21 cellular contexts compared by ENCODE assay signal in the genomic region with DNA sequence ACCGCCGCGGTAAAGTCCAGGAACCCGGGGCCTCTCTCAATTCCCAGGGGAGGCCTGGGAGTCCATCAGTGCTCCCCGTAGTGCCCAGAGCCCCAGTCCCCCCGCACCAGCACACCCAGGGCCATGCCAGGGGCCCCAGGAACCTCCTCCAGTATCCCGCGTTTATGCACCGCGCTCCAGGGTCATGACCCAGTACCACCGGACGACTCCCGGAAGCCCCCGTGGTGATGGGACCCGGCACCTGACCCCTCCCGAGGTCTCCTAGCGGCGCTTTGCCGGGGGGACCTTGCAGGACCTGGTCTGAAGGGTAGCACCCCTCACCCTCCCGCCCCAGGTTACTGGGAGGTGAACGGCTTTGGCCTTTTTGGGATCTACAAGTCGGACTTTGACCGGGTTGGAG. TPM values are rescaled to one million over a fixed set of nuclear protein-coding genes. Genes with fewer than 3 reads are reported as not detected.
"Had no signal": no experiment of that assay in that cellular context is flagged by ENCODE, and none has a peak within 500 bp of the region (broad histone marks: within the 10 kb centered on the region; RNA-seq: fewer than 3 reads in every experiment).

No MANE protein-coding gene starts in this region.

- H3K9me3 Mint-ChIP-seq: mesothelial cell of epicardium had no signal

- H3K4me3 Mint-ChIP-seq: mesothelial cell of epicardium had no signal

- H3K27ac Mint-ChIP-seq: mesothelial cell of epicardium had no signal

- ATAC-seq: foreskin keratinocyte, heart right ventricle, left colon, left lobe of liver, lower lobe of right lung, mucosa of descending colon had no signal

- H3K4me1 ChIP-seq: esophagus muscularis mucosa, foreskin keratinocyte, heart right ventricle, left ventricle myocardium inferior, lower lobe of right lung had no signal

- H3K36me3 ChIP-seq: heart right ventricle, left ventricle myocardium inferior, lower lobe of right lung had no signal

- H3K9me3 ChIP-seq: esophagus muscularis mucosa, heart right ventricle, left ventricle myocardium inferior, lower lobe of right lung, mucosa of descending colon had no signal

- H3K27ac ChIP-seq: coronary artery, dorsolateral prefrontal cortex, esophagus muscularis mucosa, foreskin keratinocyte, heart right ventricle, left ventricle myocardium inferior, lower lobe of right lung had no signal

- H3K4me1 Mint-ChIP-seq: mesothelial cell of epicardium had no signal

- H3K4me3 ChIP-seq: coronary artery, dorsolateral prefrontal cortex, esophagus muscularis mucosa, heart right ventricle, left ventricle myocardium inferior, lower lobe of right lung, mucosa of descending colon had no signal

- H3K27me3 ChIP-seq: dorsolateral prefrontal cortex, foreskin keratinocyte had no signal

- DNase-seq: dermis blood vessel endothelial cell; dorsolateral prefrontal cortex; effector CD4-positive, alpha-beta T cell; effector memory CD4-positive, alpha-beta T cell; foreskin keratinocyte; glutamatergic neuron; hippocampal formation; islet precursor cell; kidney glomerular epithelial cell; left colon; left ventricle myocardium inferior; lower lobe of right lung; mesenchymal stem cell had no signal

RNA-seq across cellular contexts. Expression of gene B4GALNT4, which starts 11.2 kb away (rescaled TPM):
- total RNA-seq: mesenteric fat pad had no signal

RNA-seq across cellular contexts. Expression of gene PKP3, which starts 13.5 kb away (rescaled TPM):
- total RNA-seq: frontal cortex had no signal
